In genomic region chr1:21620011-21620410, GRCh38 we compare ENCODE assay signal across 1 cellular context.
TF ChIP-seq lines count a peak whose summit lies in the region.

No MANE protein-coding gene starts in this region.

TF ChIP-seq in GM23338, 12 proteins besides CTCF, POLR2A, EP300 and RAD21 (continued from another document):
- no peak for TF ChIP-seq ZNF462 (CRISPR knock-in tag; IDR thresholded peaks at IDR 0.05)
- TF ChIP-seq POLR2AphosphoS5 (IDR thresholded peaks at IDR 0.05; ENCODE audit: low read depth), result no peak
- TF ChIP-seq ZNF114 (CRISPR knock-in tag; IDR thresholded peaks at IDR 0.05), result no peak
TF ChIP-seq in GM23338: peak in this region for 0.
